ENCODE assay signal across 1 cellular context in the genomic region with DNA sequence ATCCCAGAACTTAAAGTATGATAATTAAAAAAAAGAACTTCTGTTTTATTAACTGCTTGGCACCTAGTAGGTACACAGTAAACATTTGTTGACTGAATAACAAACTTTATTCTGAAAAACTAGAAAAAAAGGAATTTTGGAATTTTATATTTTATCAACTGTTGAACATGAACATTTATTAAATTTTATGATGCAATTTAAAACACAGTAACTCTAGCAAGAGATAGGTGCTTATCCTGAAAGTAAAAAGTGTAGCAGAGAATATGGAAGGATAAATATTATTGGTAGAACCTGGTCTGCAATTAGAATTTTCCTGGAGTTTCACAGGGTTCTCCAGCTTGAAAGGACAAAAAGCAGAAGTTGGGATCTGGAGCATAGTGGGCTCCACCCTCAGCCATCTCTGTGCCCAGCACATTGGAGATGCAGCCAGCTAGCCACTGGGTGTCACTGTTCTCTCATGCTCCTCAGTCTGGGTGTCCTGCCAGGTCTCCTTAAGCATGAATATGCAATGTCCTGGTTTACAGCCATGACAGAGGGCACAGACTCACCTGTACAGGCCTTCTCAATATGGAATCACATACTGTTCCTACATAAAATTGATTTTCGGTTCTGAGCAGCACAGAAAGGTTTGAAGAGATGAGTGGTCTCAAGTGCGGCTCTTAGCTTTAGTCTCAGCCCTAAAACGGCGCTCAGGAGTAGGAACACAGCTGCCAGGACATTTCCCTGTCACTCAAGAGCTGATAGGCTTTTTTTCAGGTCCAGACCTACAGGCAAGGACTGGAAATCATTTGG.
TF ChIP-seq lines count a peak whose summit lies in the region.

No MANE protein-coding gene starts in this region.

TF ChIP-seq in GM12878, 131 proteins besides CTCF, POLR2A, EP300 and RAD21 (continued from another document):
- TF ChIP-seq IKZF1 (conservative IDR thresholded peaks at IDR 0.05): peak; percentile 23; the same call in 1 of the 2 replicates
- 0 out of 2 replicates have a peak, but pooled peaks have one; percentile 21 for TF ChIP-seq TBL1XR1 (IDR thresholded peaks at IDR 0.05; ENCODE audit: low read depth, low read length)
- TF ChIP-seq SIN3A (IDR thresholded peaks at IDR 0.05; ENCODE audit: low read depth, low read length): no peak
- no peak for TF ChIP-seq BMI1 (IDR thresholded peaks at IDR 0.05; ENCODE audit: borderline replicate concordance)
- TF ChIP-seq, protein P1, sequence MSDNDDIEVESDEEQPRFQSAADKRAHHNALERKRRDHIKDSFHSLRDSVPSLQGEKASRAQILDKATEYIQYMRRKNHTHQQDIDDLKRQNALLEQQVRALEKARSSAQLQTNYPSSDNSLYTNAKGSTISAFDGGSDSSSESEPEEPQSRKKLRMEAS (IDR thresholded peaks at IDR 0.05; ENCODE audit: low read depth, low read length): no peak
- TF ChIP-seq, protein P2, sequence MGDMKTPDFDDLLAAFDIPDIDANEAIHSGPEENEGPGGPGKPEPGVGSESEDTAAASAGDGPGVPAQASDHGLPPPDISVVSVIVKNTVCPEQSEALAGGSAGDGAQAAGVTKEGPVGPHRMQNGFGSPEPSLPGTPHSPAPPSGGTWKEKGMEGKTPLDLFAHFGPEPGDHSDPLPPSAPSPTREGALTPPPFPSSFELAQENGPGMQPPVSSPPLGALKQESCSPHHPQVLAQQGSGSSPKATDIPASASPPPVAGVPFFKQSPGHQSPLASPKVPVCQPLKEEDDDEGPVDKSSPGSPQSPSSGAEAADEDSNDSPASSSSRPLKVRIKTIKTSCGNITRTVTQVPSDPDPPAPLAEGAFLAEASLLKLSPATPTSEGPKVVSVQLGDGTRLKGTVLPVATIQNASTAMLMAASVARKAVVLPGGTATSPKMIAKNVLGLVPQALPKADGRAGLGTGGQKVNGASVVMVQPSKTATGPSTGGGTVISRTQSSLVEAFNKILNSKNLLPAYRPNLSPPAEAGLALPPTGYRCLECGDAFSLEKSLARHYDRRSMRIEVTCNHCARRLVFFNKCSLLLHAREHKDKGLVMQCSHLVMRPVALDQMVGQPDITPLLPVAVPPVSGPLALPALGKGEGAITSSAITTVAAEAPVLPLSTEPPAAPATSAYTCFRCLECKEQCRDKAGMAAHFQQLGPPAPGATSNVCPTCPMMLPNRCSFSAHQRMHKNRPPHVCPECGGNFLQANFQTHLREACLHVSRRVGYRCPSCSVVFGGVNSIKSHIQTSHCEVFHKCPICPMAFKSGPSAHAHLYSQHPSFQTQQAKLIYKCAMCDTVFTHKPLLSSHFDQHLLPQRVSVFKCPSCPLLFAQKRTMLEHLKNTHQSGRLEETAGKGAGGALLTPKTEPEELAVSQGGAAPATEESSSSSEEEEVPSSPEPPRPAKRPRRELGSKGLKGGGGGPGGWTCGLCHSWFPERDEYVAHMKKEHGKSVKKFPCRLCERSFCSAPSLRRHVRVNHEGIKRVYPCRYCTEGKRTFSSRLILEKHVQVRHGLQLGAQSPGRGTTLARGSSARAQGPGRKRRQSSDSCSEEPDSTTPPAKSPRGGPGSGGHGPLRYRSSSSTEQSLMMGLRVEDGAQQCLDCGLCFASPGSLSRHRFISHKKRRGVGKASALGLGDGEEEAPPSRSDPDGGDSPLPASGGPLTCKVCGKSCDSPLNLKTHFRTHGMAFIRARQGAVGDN (IDR thresholded peaks at IDR 0.05): peak; percentile 35; the same call in 1 of the 2 replicates
- TF ChIP-seq, protein P3, sequence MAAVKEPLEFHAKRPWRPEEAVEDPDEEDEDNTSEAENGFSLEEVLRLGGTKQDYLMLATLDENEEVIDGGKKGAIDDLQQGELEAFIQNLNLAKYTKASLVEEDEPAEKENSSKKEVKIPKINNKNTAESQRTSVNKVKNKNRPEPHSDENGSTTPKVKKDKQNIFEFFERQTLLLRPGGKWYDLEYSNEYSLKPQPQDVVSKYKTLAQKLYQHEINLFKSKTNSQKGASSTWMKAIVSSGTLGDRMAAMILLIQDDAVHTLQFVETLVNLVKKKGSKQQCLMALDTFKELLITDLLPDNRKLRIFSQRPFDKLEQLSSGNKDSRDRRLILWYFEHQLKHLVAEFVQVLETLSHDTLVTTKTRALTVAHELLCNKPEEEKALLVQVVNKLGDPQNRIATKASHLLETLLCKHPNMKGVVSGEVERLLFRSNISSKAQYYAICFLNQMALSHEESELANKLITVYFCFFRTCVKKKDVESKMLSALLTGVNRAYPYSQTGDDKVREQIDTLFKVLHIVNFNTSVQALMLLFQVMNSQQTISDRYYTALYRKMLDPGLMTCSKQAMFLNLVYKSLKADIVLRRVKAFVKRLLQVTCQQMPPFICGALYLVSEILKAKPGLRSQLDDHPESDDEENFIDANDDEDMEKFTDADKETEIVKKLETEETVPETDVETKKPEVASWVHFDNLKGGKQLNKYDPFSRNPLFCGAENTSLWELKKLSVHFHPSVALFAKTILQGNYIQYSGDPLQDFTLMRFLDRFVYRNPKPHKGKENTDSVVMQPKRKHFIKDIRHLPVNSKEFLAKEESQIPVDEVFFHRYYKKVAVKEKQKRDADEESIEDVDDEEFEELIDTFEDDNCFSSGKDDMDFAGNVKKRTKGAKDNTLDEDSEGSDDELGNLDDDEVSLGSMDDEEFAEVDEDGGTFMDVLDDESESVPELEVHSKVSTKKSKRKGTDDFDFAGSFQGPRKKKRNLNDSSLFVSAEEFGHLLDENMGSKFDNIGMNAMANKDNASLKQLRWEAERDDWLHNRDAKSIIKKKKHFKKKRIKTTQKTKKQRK (IDR thresholded peaks at IDR 0.05; ENCODE audit: low read depth, low read length): no peak
